Comparison of ENCODE assay signal across 15 cellular contexts in genomic region chr20:50447102-50447804, GRCh38.
DNase-seq lines count a peak whose midpoint lies in the region; ATAC-seq and TF ChIP-seq lines count a peak whose summit lies in the region.
"Had no signal": no experiment of that assay in that cellular context is flagged by ENCODE, and none has a peak within 500 bp of the region (broad histone marks: within the 10 kb centered on the region; RNA-seq: fewer than 3 reads in every experiment).

No MANE protein-coding gene starts in this region.

- H3K9me3 Mint-ChIP-seq in CD14-positive monocyte: peaks cover 0 to 6% (median 0%) of the 10 kb centered on the region in 7 donors
- no peaks in the 10 kb centered on the region for H3K9me3 Mint-ChIP-seq in neural progenitor cell
- no peaks in the 10 kb centered on the region for H3K9me3 Mint-ChIP-seq in activated T-cell treated with anti-CD3 and anti-CD28 coated beads, Interleukin-2, amount 50 U/mL, for 72 hours
- H3K9me3 Mint-ChIP-seq: GM23338 had no signal

- H3K4me1 Mint-ChIP-seq in CD14-positive monocyte (peaks cover 52% of the 10 kb centered on the region), neural progenitor cell (peaks cover 13% of the 10 kb centered on the region)
- peaks cover 27% of the 10 kb centered on the region for H3K4me1 Mint-ChIP-seq in activated T-cell treated with anti-CD3 and anti-CD28 coated beads, Interleukin-2, amount 50 U/mL, for 72 hours (ENCODE audit: low read depth)

- TF ChIP-seq CTCF in CD14-positive monocyte (IDR thresholded peaks at IDR 0.05): no peak
- TF ChIP-seq CTCF in colonic mucosa (IDR thresholded peaks at IDR 0.05): no peak
- TF ChIP-seq CTCF in lower lobe of right lung (IDR thresholded peaks at IDR 0.05): no peak
- TF ChIP-seq CTCF in thyroid gland (IDR thresholded peaks at IDR 0.05): no peak
- no peak for TF ChIP-seq CTCF in neural progenitor cell (IDR thresholded peaks at IDR 0.05)
- no peak for TF ChIP-seq CTCF in A673 (conservative IDR thresholded peaks at IDR 0.05; ENCODE audit: low read depth, low read length)

- H3K4me1 ChIP-seq in colonic mucosa: peaks cover 8% of the 10 kb centered on the region
- peaks cover 33% of the 10 kb centered on the region for H3K4me1 ChIP-seq in lower lobe of right lung
- H3K4me1 ChIP-seq in thyroid gland: peaks cover 6% of the 10 kb centered on the region in 2 donors
- no peaks in the 10 kb centered on the region for H3K4me1 ChIP-seq in neural progenitor cell
- H3K4me1 ChIP-seq in A673 (ENCODE audit: insufficient read depth, low read length, poor library complexity, severe bottlenecking): peaks cover 20% of the 10 kb centered on the region

- H3K27me3 ChIP-seq in colonic mucosa (no peaks in the 10 kb centered on the region), lower lobe of right lung (ENCODE audit: low read depth) (no peaks in the 10 kb centered on the region), thyroid gland (no peaks in the 10 kb centered on the region), neural progenitor cell (peaks cover 7% of the 10 kb centered on the region), A673 (replicated peaks; ENCODE audit: insufficient read depth, low read depth, low read length, poor library complexity) (no peaks in the 10 kb centered on the region)

- H3K36me3 Mint-ChIP-seq in CD14-positive monocyte (peaks cover 0 to 5% of the 10 kb centered on the region in 2 donors), neural progenitor cell (no peaks in the 10 kb centered on the region)
- no peaks in the 10 kb centered on the region for H3K36me3 Mint-ChIP-seq in activated T-cell treated with anti-CD3 and anti-CD28 coated beads, Interleukin-2, amount 50 U/mL, for 72 hours (ENCODE audit: insufficient read depth in 2 of 2)
- H3K36me3 Mint-ChIP-seq: CD8-positive, alpha-beta memory T cell had no signal

- CTCF ChIA-PET in A673 (lab: Charles Lee): no interaction called here

- H3K4me2 ChIP-seq in neural progenitor cell: no peak overlapping the region
- H3K4me2 ChIP-seq: GM23338 had no signal

- no peaks in the 10 kb centered on the region for H4K20me1 ChIP-seq in neural progenitor cell (ENCODE audit: low read depth)

- H3F3A ChIP-seq in neural progenitor cell (ENCODE audit: low read depth): no peaks in the 10 kb centered on the region

- H3K79me2 ChIP-seq in neural progenitor cell (ENCODE audit: low read depth): no peaks in the 10 kb centered on the region

- peak overlapping the region in 6 of 7 donors; percentile 3 to 75 (median 46) for H3K27ac Mint-ChIP-seq in CD14-positive monocyte
- H3K27ac Mint-ChIP-seq in neural progenitor cell: no peak overlapping the region
- no peak overlapping the region for H3K27ac Mint-ChIP-seq in activated T-cell treated with anti-CD3 and anti-CD28 coated beads, Interleukin-2, amount 50 U/mL, for 72 hours
- H3K27ac Mint-ChIP-seq: GM23338 had no signal

- TF ChIP-seq POLR2A in thyroid gland (IDR thresholded peaks at IDR 0.05): no peak

- H3K4me3 Mint-ChIP-seq in CD14-positive monocyte: no peak overlapping the region
- H3K4me3 Mint-ChIP-seq in neural progenitor cell: no peak overlapping the region
- no peak overlapping the region for H3K4me3 Mint-ChIP-seq in activated T-cell treated with anti-CD3 and anti-CD28 coated beads, Interleukin-2, amount 50 U/mL, for 72 hours
- H3K4me3 Mint-ChIP-seq: CD8-positive, alpha-beta memory T cell; GM23338 had no signal

- H3K9me3 ChIP-seq in colonic mucosa: no peaks in the 10 kb centered on the region
- no peaks in the 10 kb centered on the region for H3K9me3 ChIP-seq in lower lobe of right lung
- no peaks in the 10 kb centered on the region for H3K9me3 ChIP-seq in thyroid gland
- H3K9me3 ChIP-seq in neural progenitor cell (ENCODE audit: low read depth): no peaks in the 10 kb centered on the region
- H3K9me3 ChIP-seq in A673 (ENCODE audit: low read depth, low read length, poor library complexity, severe bottlenecking): no peaks in the 10 kb centered on the region

- H3K4me3 ChIP-seq in colonic mucosa: no peak overlapping the region
- no peak overlapping the region for H3K4me3 ChIP-seq in lower lobe of right lung
- no peak overlapping the region for H3K4me3 ChIP-seq in thyroid gland (replicated peaks in 1 of 3)
- H3K4me3 ChIP-seq in neural progenitor cell: no peak overlapping the region
- H3K4me3 ChIP-seq in A673 (ENCODE audit: low read depth, low read length, poor library complexity, severe bottlenecking): no peak overlapping the region
- H3K4me3 ChIP-seq: GM23338 had no signal

- H3K27ac ChIP-seq in colonic mucosa: peak overlapping the region; percentile 49
- H3K27ac ChIP-seq in lower lobe of right lung: peak overlapping the region; percentile 66
- peak overlapping the region in 2 of 3 donors; percentile 10 to 81 for H3K27ac ChIP-seq in thyroid gland
- no peak overlapping the region for H3K27ac ChIP-seq in neural progenitor cell
- H3K27ac ChIP-seq in A673 (ENCODE audit: low read depth, low read length, poor library complexity, severe bottlenecking): no peak overlapping the region

- no TSS peak for BruUV-seq in A673 (replicated peaks; lab: Mats Ljungman, UMichigan)

- H3K9ac ChIP-seq in colonic mucosa (ENCODE audit: low read depth in 2 of 2, low read length in 2 of 2) (peak overlapping the region in 1 of 2 donors; percentile 38), neural progenitor cell (no peak overlapping the region)

- no peaks in the 10 kb centered on the region for H3K36me3 ChIP-seq in colonic mucosa
- no peaks in the 10 kb centered on the region for H3K36me3 ChIP-seq in lower lobe of right lung
- no peaks in the 10 kb centered on the region for H3K36me3 ChIP-seq in thyroid gland
- no peaks in the 10 kb centered on the region for H3K36me3 ChIP-seq in neural progenitor cell
- H3K36me3 ChIP-seq in A673 (ENCODE audit: insufficient read depth, low read length, poor library complexity, severe bottlenecking): no peaks in the 10 kb centered on the region

- no peak overlapping the region for H2AFZ ChIP-seq in neural progenitor cell (replicated peaks)
- H2AFZ ChIP-seq: GM23338 had no signal

- DNase-seq in CD14-positive monocyte (ENCODE audit: low spot score) (no peak), colonic mucosa (no peak), lower lobe of right lung (no peak), thyroid gland (no peak), neural progenitor cell (ENCODE audit: low spot score) (no peak), 8988T (no peak), A673 (ENCODE audit: low spot score) (no peak)
- no peak for DNase-seq in activated T-cell treated with anti-CD3 and anti-CD28 coated beads, Interleukin-2, amount 50 U/mL, for 72 hours
- DNase-seq: CD8-positive, alpha-beta memory T cell; Kasumi-1; NCI-H1417; NCI-H1930; NCI-H2171; SHP77 treated with DMSO at 0.1 percent for 48 hours had no signal

- WGBS in thyroid gland, 2 donors: 74 to 80% methylated on average over 6 of the region's 6 CpGs

- intact Hi-C loops in CD14-positive monocyte (cut with micrococcal nuclease) (no loop called here), colonic mucosa (cut with DNase I) (no loop called here), lower lobe of right lung (cut with DNase I) (no loop called here), thyroid gland (cut with DNase I) (no loop called here), A673 (cut with micrococcal nuclease; ENCODE audit: unreplicated experiment) (no loop called here)

- ATAC-seq in lower lobe of right lung: no peak
- no peak for ATAC-seq in activated T-cell treated with anti-CD3 and anti-CD28 coated beads, Interleukin-2, amount 50 U/mL, for 72 hours (replicated peaks in 1 of 2)
- ATAC-seq: GM23338 had no signal

- H3K27me3 Mint-ChIP-seq in CD14-positive monocyte (ENCODE audit: low read depth in 3 of 3): peaks cover 0 to 3% (median 2%) of the 10 kb centered on the region in 3 donors
- peaks cover 6% of the 10 kb centered on the region for H3K27me3 Mint-ChIP-seq in neural progenitor cell (ENCODE audit: insufficient read depth, low read depth)
- H3K27me3 Mint-ChIP-seq in activated T-cell treated with anti-CD3 and anti-CD28 coated beads, Interleukin-2, amount 50 U/mL, for 72 hours (ENCODE audit: low read depth): peaks cover 28% of the 10 kb centered on the region

- POLR2A ChIA-PET in A673 (lab: Charles Lee; ENCODE audit: low non-redundant PET): interaction anchor here (0.5 kb wide), 1 partner anchor 1585 kb away, joined by 6 read pairs; no protein-coding TSS in a partner anchor

Comparison
In these comparisons a context has a peak if more than half of its experiments do, and no peak if none do; other contexts are left out.
1. H3K27ac Mint-ChIP-seq: peak in CD14-positive monocyte (6 of 7); none in neural progenitor cell (single experiment) and activated T-cell treated with anti-CD3 and anti-CD28 coated beads, Interleukin-2, amount 50 U/mL, for 72 hours (single experiment).
2. H3K27ac ChIP-seq: peak in colonic mucosa (single experiment), lower lobe of right lung (single experiment) and thyroid gland (2 of 3); none in neural progenitor cell (single experiment) and A673 (single experiment).